ENCODE assay signal across 27 cellular contexts in the genomic region with DNA sequence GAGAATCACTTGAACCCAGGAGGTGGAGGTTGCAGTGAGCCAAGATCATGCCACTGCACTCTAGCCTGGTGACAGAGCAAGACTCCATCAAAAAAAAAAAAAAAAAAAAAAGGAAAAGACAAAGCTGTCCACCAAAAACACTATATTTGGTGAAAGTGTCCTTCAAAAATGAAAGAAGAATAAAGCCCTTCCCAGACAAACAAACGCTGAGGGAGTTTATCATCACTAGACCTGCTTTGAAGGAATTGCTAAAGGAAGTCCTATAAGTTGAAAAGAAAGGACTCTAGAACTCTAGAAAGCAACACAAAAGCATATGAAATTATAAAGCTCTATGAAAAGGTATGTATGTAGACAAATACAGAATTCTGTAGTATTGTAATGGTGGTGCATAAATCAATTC.
"Had no signal": no experiment of that assay in that cellular context is flagged by ENCODE, and none has a peak within 500 bp of the region (broad histone marks: within the 10 kb centered on the region; RNA-seq: fewer than 3 reads in every experiment).

No MANE protein-coding gene starts in this region.

- H3K27me3 ChIP-seq: stomach, suprapubic skin, testis, thyroid gland, tibial artery, tibial nerve, transverse colon, upper lobe of left lung, upper lobe of right lung, uterus, vagina had no signal

- FAIRE-seq: urothelium cell line had no signal

- H3K9me3 ChIP-seq: testis, thoracic aorta, thyroid gland, upper lobe of right lung, vagina had no signal

- H3K4me3 ChIP-seq: stomach, suprapubic skin, testis, thoracic aorta, thyroid gland, tibial artery, tibial nerve, transverse colon, upper lobe of left lung, upper lobe of right lung, uterus, vagina had no signal

- H3K36me3 ChIP-seq: stomach, suprapubic skin, thoracic aorta, thyroid gland, tibial artery, tibial nerve, transverse colon, upper lobe of left lung, upper lobe of right lung, uterus, vagina had no signal

- H3K27ac ChIP-seq: stomach, suprapubic skin, testis, thoracic aorta, thyroid gland, tibial artery, tibial nerve, transverse colon, upper lobe of left lung, upper lobe of right lung, uterus, vagina had no signal

- DNase-seq: stimulated activated CD4-positive, alpha-beta T cell treated with anti-CD3 and anti-CD28 coated beads, Interleukin-2, amount 100 ng/mL, for 48 hours; stimulated activated CD4-positive, alpha-beta T cell treated with anti-CD3 and anti-CD28 coated beads, Interleukin-4, amount 100 ng/mL, for 1 hour; stimulated activated CD4-positive, alpha-beta T cell treated with anti-CD3 and anti-CD28 coated beads, Interleukin-4, amount 100 ng/mL, for 24 hours; stimulated activated CD4-positive, alpha-beta T cell treated with anti-CD3 and anti-CD28 coated beads, Interleukin-4, amount 100 ng/mL, for 4 hours; stimulated activated CD8-positive, alpha-beta memory T cell treated with anti-CD3 and anti-CD28 coated beads, Interleukin-4, amount 100 ng/mL, for 48 hours; stimulated activated naive B cell treated with anti-CD40 and anti-IgM and Interleukin-4, amounts not matched to agents 10 μg/mL and 1 μg/mL and 100 μg/mL, for 72 hours; stimulated activated naive CD4-positive, alpha-beta T cell; stimulated activated naive CD4-positive, alpha-beta T cell treated with Interleukin-2 at 50 U/mL for 16 hours; stimulated activated naive CD8-positive, alpha-beta T cell treated with anti-CD3 and anti-CD28 coated beads, Interleukin-15, amount 100 ng/mL, for 72 hours; stimulated activated naive CD8-positive, alpha-beta T cell treated with anti-CD3 and anti-CD28 coated beads, Interleukin-15, Interleukin-2, amounts not matched to agents 100 U/mL and 50 U/mL, for 24 hours; stomach; substantia nigra; testis; thyroid gland; tibial artery; transverse colon; trophoblast cell; upper lobe of left lung; upper lobe of right lung; uterus had no signal

- H3K4me1 ChIP-seq: stomach, suprapubic skin, testis, thyroid gland, tibial artery, tibial nerve, transverse colon, upper lobe of left lung, upper lobe of right lung, uterus, vagina had no signal

- ATAC-seq: stimulated activated effector memory CD8-positive, alpha-beta T cell treated with anti-CD3 and anti-CD28 coated beads, Interleukin-12 subunit alpha, Interleukin-12 subunit beta, amount 100 ng/mL, for 72 hours; stimulated activated memory B cell treated with anti-CD40 and anti-IgM and Interleukin-4, amounts not matched to agents 10 μg/mL and 1 μg/mL and 100 μg/mL, for 72 hours; stimulated activated naive B cell treated with anti-CD40 and anti-IgM and Interleukin-4, amounts not matched to agents 10 μg/mL and 1 μg/mL and 100 μg/mL, for 72 hours; stimulated activated naive CD8-positive, alpha-beta T cell treated with anti-CD3 and anti-CD28 coated beads, Interleukin-15, amount 100 ng/mL, for 72 hours; stimulated activated naive CD8-positive, alpha-beta T cell treated with anti-CD3 and anti-CD28 coated beads, Interleukin-15, Interleukin-2, amounts not matched to agents 100 U/mL and 50 U/mL, for 24 hours; upper lobe of right lung had no signal
